In genomic region chr3:172082269-172082668, GRCh38 we compare ENCODE assay signal across 12 cellular contexts. TPM values are rescaled to one million over a fixed set of nuclear protein-coding genes. Genes with fewer than 3 reads are reported as not detected.
DNase-seq lines count a peak whose midpoint lies in the region; ATAC-seq and TF ChIP-seq lines count a peak whose summit lies in the region.
"Had no signal": no experiment of that assay in that cellular context is flagged by ENCODE, and none has a peak within 500 bp of the region (broad histone marks: within the 10 kb centered on the region; RNA-seq: fewer than 3 reads in every experiment).

No MANE protein-coding gene starts in this region.

- no peak overlapping the region for H3K4me3 Mint-ChIP-seq in natural killer cell
- H3K4me3 Mint-ChIP-seq: central memory CD8-positive, alpha-beta T cell had no signal

- H3K4me1 Mint-ChIP-seq in natural killer cell = peaks cover 64 to 69% of the 10 kb centered on the region in 2 donors

- TF ChIP-seq CTCF in natural killer cell (IDR thresholded peaks at IDR 0.05) = no peak

- H3K36me3 Mint-ChIP-seq in natural killer cell = no peaks in the 10 kb centered on the region

- peak; percentile 26 for DNase-seq in A172 (ENCODE audit: low spot score)
- peak; percentile 98 for DNase-seq in RPMI7951 (ENCODE audit: low read depth)
- peak; percentile 98 for DNase-seq in fibroblast of the conjunctiva (ENCODE audit: low read depth)
- DNase-seq in natural killer cell = no peak
- no peak for DNase-seq in COLO668 (lab: John Stamatoyannopoulos, UW; ENCODE audit: unreplicated experiment)
- no peak for DNase-seq in stimulated activated CD4-positive, alpha-beta T cell treated with anti-CD3 and anti-CD28 coated beads, Interleukin-12 subunit alpha, Interleukin-12 subunit beta, amount 100 ng/mL, for 4 hours
- DNase-seq in NCI-H345 treated with DMSO at 0.1 percent for 48 hours (lab: John Stamatoyannopoulos, UW; ENCODE audit: unreplicated experiment) = no peak
- DNase-seq: kidney, NCI-H1436 treated with DMSO at 0.1 percent for 48 hours had no signal

- no peaks in the 10 kb centered on the region for H3K9me3 Mint-ChIP-seq in natural killer cell
- H3K9me3 Mint-ChIP-seq: central memory CD8-positive, alpha-beta T cell had no signal

- peak overlapping the region; percentile 16 to 55 for H3K27ac Mint-ChIP-seq in natural killer cell

- ATAC-seq in natural killer cell = no peak
- no peak for ATAC-seq in GM19328 (IDR thresholded peaks at IDR 0.05; ENCODE audit: unreplicated experiment)
- ATAC-seq: A549 had no signal

- intact Hi-C loops in natural killer cell (cut with micrococcal nuclease) = no loop called here

- no peaks in the 10 kb centered on the region for H3K27me3 Mint-ChIP-seq in natural killer cell (ENCODE audit: low read depth in 2 of 2)
- H3K27me3 Mint-ChIP-seq: central memory CD8-positive, alpha-beta T cell had no signal

RNA-seq across cellular contexts. Expression of gene FNDC3B, which starts 42.9 kb away (rescaled TPM):
- total RNA-seq in A172 (2014; rRNA removed; shearing (Covaris generic)) = 67.2 and 74.4 TPM in 2 replicates
- total RNA-seq in RPMI7951 (2014; rRNA removed; shearing (Covaris generic)) = 60.6 and 64.6 TPM in 2 replicates
- total RNA-seq in natural killer cell = 100 to 1,000 TPM; 154 to 214 (median 206) TPM

Comparison
In these comparisons a context has a peak if more than half of its experiments do, and no peak if none do; other contexts are left out.
1. DNase-seq: peak in A172 (single experiment), RPMI7951 (single experiment) and fibroblast of the conjunctiva (single experiment); none in natural killer cell (single experiment), COLO668 (single experiment), stimulated activated CD4-positive, alpha-beta T cell treated with anti-CD3 and anti-CD28 coated beads, Interleukin-12 subunit alpha, Interleukin-12 subunit beta, amount 100 ng/mL, for 4 hours (single experiment) and NCI-H345 treated with DMSO at 0.1 percent for 48 hours (single experiment).